11 cellular contexts compared by ENCODE assay signal in the genomic region with DNA sequence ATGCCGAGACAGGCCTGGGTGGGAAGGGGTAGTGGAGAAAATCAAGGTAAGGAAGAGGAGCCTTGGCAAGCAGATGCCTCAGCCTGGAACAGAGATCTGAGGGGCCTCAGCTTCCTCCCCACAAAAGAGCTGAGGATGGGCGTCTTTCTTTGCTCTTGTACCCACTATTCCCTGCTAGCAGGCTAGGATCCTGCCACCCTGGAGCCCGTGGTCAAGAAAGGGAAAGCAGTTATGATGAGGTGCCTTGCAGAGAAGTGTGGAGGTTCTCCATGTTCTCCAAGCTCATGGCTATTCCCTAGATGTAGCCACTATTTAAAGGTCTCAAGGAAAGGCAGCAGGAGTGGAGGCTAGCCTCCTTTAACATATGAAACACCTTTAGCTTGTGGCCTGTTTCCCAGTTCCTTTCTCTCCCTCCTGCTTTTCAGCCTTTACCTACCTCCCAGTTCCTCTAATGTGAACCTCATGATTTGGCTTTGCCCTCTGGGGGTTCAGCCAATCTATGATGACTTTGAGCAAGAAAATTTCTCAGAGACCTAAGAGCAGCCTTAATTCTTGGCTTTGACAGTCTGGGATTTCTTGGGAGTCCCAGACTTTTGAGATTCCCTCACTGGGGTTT. TPM values are rescaled to one million over a fixed set of nuclear protein-coding genes. Genes with fewer than 3 reads are reported as not detected.
DNase-seq lines count a peak whose midpoint lies in the region; ATAC-seq and TF ChIP-seq lines count a peak whose summit lies in the region.
"Had no signal": no experiment of that assay in that cellular context is flagged by ENCODE, and none has a peak within 500 bp of the region (broad histone marks: within the 10 kb centered on the region; RNA-seq: fewer than 3 reads in every experiment).

No MANE protein-coding gene starts in this region.

- H3K4me1 Mint-ChIP-seq in chondrocyte (ENCODE audit: low read depth) (peaks cover 17% of the 10 kb centered on the region), endothelial cell (ENCODE audit: unreplicated experiment) (peaks cover 14% of the 10 kb centered on the region)
- H3K4me1 Mint-ChIP-seq in naive thymus-derived CD8-positive, alpha-beta T cell, result peaks cover 13 to 28% (median 21%) of the 10 kb centered on the region in 4 donors

- H3K9me3 ChIP-seq in left ventricle myocardium inferior (replicated peaks) (no peaks in the 10 kb centered on the region), right cardiac atrium (ENCODE audit: control insufficient read depth, low read length) (no peaks in the 10 kb centered on the region), left lung (no peaks in the 10 kb centered on the region)

- no peak overlapping the region for H3K27ac ChIP-seq in left ventricle myocardium inferior (replicated peaks)
- no peak overlapping the region for H3K27ac ChIP-seq in right cardiac atrium (ENCODE audit: low read length)
- peak overlapping the region in 1 of 2 donors; percentile 48 for H3K27ac ChIP-seq in left lung

- DNase-seq in left ventricle myocardium inferior (no peak), right cardiac atrium (no peak), chondrocyte (ENCODE audit: low spot score) (no peak), GM19238 (ENCODE audit: insufficient read length, low spot score) (no peak), endothelial cell (ENCODE audit: low spot score) (no peak), left lung (no peak)
- no peak for DNase-seq in naive thymus-derived CD8-positive, alpha-beta T cell
- DNase-seq: Calu3, mammary epithelial cell, NCI-H2029 treated with DMSO at 0.1 percent for 48 hours had no signal

- H3K4me1 ChIP-seq in left ventricle myocardium inferior (peaks cover 11% of the 10 kb centered on the region), right cardiac atrium (ENCODE audit: control insufficient read depth, insufficient read depth, low read length) (peaks cover 9% of the 10 kb centered on the region), left lung (peaks cover 7 to 25% of the 10 kb centered on the region in 2 donors)

- H3K27me3 Mint-ChIP-seq in chondrocyte (ENCODE audit: low read depth) (no peaks in the 10 kb centered on the region), endothelial cell (ENCODE audit: unreplicated experiment) (peaks cover 6% of the 10 kb centered on the region)
- H3K27me3 Mint-ChIP-seq in naive thymus-derived CD8-positive, alpha-beta T cell, result no peaks in the 10 kb centered on the region

- ATAC-seq in right cardiac atrium, result no peak
- ATAC-seq in naive thymus-derived CD8-positive, alpha-beta T cell, result peak in 1 of 2 donors; percentile 37
- no peak for ATAC-seq in HG02588 (IDR thresholded peaks at IDR 0.05; ENCODE audit: unreplicated experiment)
- no peak for ATAC-seq in left lung

- POLR2A ChIA-PET in naive thymus-derived CD8-positive, alpha-beta T cell (lab: Charles Lee), result interaction anchor here (0.6 to 1.4 kb wide), 5 partner anchors 24 to 347 kb away, joined by 3 to 5 read pairs (median 3); a partner anchor contains a TSS

- H3K27ac Mint-ChIP-seq in chondrocyte (ENCODE audit: unreplicated experiment) (no peak overlapping the region), endothelial cell (ENCODE audit: unreplicated experiment) (no peak overlapping the region)
- peak overlapping the region in 9 of 10 donors; percentile 40 to 98 (median 86) for H3K27ac Mint-ChIP-seq in naive thymus-derived CD8-positive, alpha-beta T cell

- no peak for TF ChIP-seq CTCF in left ventricle myocardium inferior (IDR thresholded peaks at IDR 0.05; ENCODE audit: borderline replicate concordance)
- no peak for TF ChIP-seq CTCF in chondrocyte (IDR thresholded peaks at IDR 0.05)
- TF ChIP-seq CTCF in endothelial cell (IDR thresholded peaks at IDR 0.05; ENCODE audit: unreplicated experiment), result no peak
- TF ChIP-seq CTCF in left lung (IDR thresholded peaks at IDR 0.05), result no peak

- peak overlapping the region; percentile 32 for H3K4me3 ChIP-seq in left ventricle myocardium inferior
- H3K4me3 ChIP-seq in right cardiac atrium (ENCODE audit: low read length), result no peak overlapping the region
- H3K4me3 ChIP-seq in left lung, result peak overlapping the region in 1 of 2 donors; percentile 29

- intact Hi-C loops in left ventricle myocardium inferior (cut with micrococcal nuclease) (no loop called here), right cardiac atrium (cut with DNase I) (no loop called here), left lung (cut with DNase I) (no loop called here)

- whole genome bisulfite sequencing in right cardiac atrium, result 44% methylated on average over 3 of the region's 3 CpGs

- H3K4me3 Mint-ChIP-seq in chondrocyte (ENCODE audit: unreplicated experiment) (peak overlapping the region; percentile 69), endothelial cell (ENCODE audit: unreplicated experiment) (no peak overlapping the region)
- H3K4me3 Mint-ChIP-seq in naive thymus-derived CD8-positive, alpha-beta T cell, result peak overlapping the region; percentile 79 to 96 (median 86)

- H3K27me3 ChIP-seq in left ventricle myocardium inferior (ENCODE audit: low read depth) (no peaks in the 10 kb centered on the region), right cardiac atrium (ENCODE audit: control insufficient read depth, insufficient read depth) (no peaks in the 10 kb centered on the region), left lung (no peaks in the 10 kb centered on the region)

- H3K36me3 Mint-ChIP-seq in chondrocyte (ENCODE audit: low read depth) (peaks cover 4% of the 10 kb centered on the region), endothelial cell (ENCODE audit: low read depth, unreplicated experiment) (peaks cover 4% of the 10 kb centered on the region)
- H3K36me3 Mint-ChIP-seq in naive thymus-derived CD8-positive, alpha-beta T cell, result peaks cover 0 to 15% (median 0%) of the 10 kb centered on the region in 3 donors

- peaks cover 20% of the 10 kb centered on the region for H3K36me3 ChIP-seq in left ventricle myocardium inferior
- peaks cover 0 to 13% of the 10 kb centered on the region in 2 donors for H3K36me3 ChIP-seq in left lung

- H3K9me3 Mint-ChIP-seq in chondrocyte (ENCODE audit: low read depth) (no peaks in the 10 kb centered on the region), endothelial cell (ENCODE audit: unreplicated experiment) (no peaks in the 10 kb centered on the region)
- no peaks in the 10 kb centered on the region for H3K9me3 Mint-ChIP-seq in naive thymus-derived CD8-positive, alpha-beta T cell

RNA-seq across cellular contexts. Expression of a gene that starts 1.1 kb away (rescaled TPM):
- total RNA-seq in left ventricle myocardium inferior (8.4 TPM), right cardiac atrium (1 to 10 TPM; 5.6 to 8.7 (median 6.5) TPM), chondrocyte (5.3 to 6.1 TPM (median 5.7 TPM) in 3 replicates), endothelial cell (ENCODE audit: unreplicated experiment) (3.0 TPM), left lung (1 to 10 TPM; 7.5 to 8.5 TPM)
- 2.7 TPM for polyA plus RNA-seq in right cardiac atrium
- 1 to 10 TPM; 4.4 to 5.2 TPM for total RNA-seq in naive thymus-derived CD8-positive, alpha-beta T cell
- under 1 TPM; 0.48 to 0.67 (median 0.53) TPM for polyA plus RNA-seq in naive thymus-derived CD8-positive, alpha-beta T cell

RNA-seq across cellular contexts. Expression of a gene that starts 19.7 kb away (rescaled TPM):
- total RNA-seq in left ventricle myocardium inferior, result 48.7 TPM
- 10 to 100 TPM; 30.0 to 55.1 (median 39.7) TPM for total RNA-seq in right cardiac atrium
- 739 TPM for polyA plus RNA-seq in right cardiac atrium
- 15.8 to 27.8 TPM (median 19.5 TPM) in 3 replicates for total RNA-seq in chondrocyte
- total RNA-seq in naive thymus-derived CD8-positive, alpha-beta T cell, result 10 to 100 TPM; 56.1 to 58.4 TPM
- polyA plus RNA-seq in naive thymus-derived CD8-positive, alpha-beta T cell, result 1,000 to 10,000 TPM in 1 of 3 donors, 100 to 1,000 TPM in 2; 743 to 1,060 (median 810) TPM
- total RNA-seq in endothelial cell (ENCODE audit: unreplicated experiment), result 45.8 TPM
- 10 to 100 TPM; 37.9 to 43.1 TPM for total RNA-seq in left lung

RNA-seq across cellular contexts. Expression of a gene that starts 24.9 kb away (rescaled TPM):
- total RNA-seq in left ventricle myocardium inferior, result 36.0 TPM
- total RNA-seq in right cardiac atrium, result 10 to 100 TPM; 20.7 to 30.8 (median 29.3) TPM
- 29.2 TPM for polyA plus RNA-seq in right cardiac atrium
- total RNA-seq in chondrocyte, result 11.4 to 18.2 TPM (median 13.9 TPM) in 3 replicates
- 1 to 10 TPM; 5.6 to 6.3 TPM for total RNA-seq in naive thymus-derived CD8-positive, alpha-beta T cell
- polyA plus RNA-seq in naive thymus-derived CD8-positive, alpha-beta T cell, result under 1 TPM in 2 of 3 donors, not detected in 1; 0.10 to 0.58 TPM
- total RNA-seq in endothelial cell (ENCODE audit: unreplicated experiment), result 31.6 TPM
- total RNA-seq in left lung, result 10 to 100 TPM; 26.1 to 26.3 TPM

RNA-seq across cellular contexts. Expression of a gene that starts 48.1 kb away (rescaled TPM):
- 111 TPM for total RNA-seq in left ventricle myocardium inferior
- total RNA-seq in right cardiac atrium, result 100 to 1,000 TPM; 111 to 132 (median 119) TPM
- 86.4 TPM for polyA plus RNA-seq in right cardiac atrium
- total RNA-seq in chondrocyte, result 105 TPM in 3 replicates
- 10 to 100 TPM; 88.9 to 95.2 TPM for total RNA-seq in naive thymus-derived CD8-positive, alpha-beta T cell
- polyA plus RNA-seq in naive thymus-derived CD8-positive, alpha-beta T cell, result 10 to 100 TPM; 61.6 to 69.4 (median 65.9) TPM
- 130 TPM for total RNA-seq in endothelial cell (ENCODE audit: unreplicated experiment)
- total RNA-seq in left lung, result 100 to 1,000 TPM; 116 to 175 TPM

RNA-seq across cellular contexts. Expression of a gene that starts 55.4 kb away (rescaled TPM):
- total RNA-seq in left ventricle myocardium inferior (7.3 TPM), right cardiac atrium (10 to 100 TPM; 12.7 to 17.2 (median 13.6) TPM), chondrocyte (25.5 to 41.4 TPM (median 26.1 TPM) in 3 replicates), endothelial cell (ENCODE audit: unreplicated experiment) (43.0 TPM), left lung (10 to 100 TPM; 34.1 to 40.3 TPM)
- polyA plus RNA-seq in right cardiac atrium, result 8.1 TPM
- total RNA-seq in naive thymus-derived CD8-positive, alpha-beta T cell, result 10 to 100 TPM; 27.5 to 30.8 TPM
- polyA plus RNA-seq in naive thymus-derived CD8-positive, alpha-beta T cell, result 10 to 100 TPM in 1 of 3 donors, 1 to 10 TPM in 2; 8.0 to 12.4 (median 9.5) TPM

Comparison
In these comparisons a context has a peak if more than half of its experiments do, and no peak if none do; other contexts are left out.
1. H3K27ac Mint-ChIP-seq: peak in naive thymus-derived CD8-positive, alpha-beta T cell (9 of 10); none in chondrocyte (single experiment) and endothelial cell (single experiment).